Comparison of ENCODE assay signal across 17 cellular contexts in genomic region chr20:51934301-51935002, GRCh38.
A peak's percentile ranks its signal among the peaks of the same experiment; 100 is the strongest.
DNase-seq lines count a peak whose midpoint lies in the region; ATAC-seq and TF ChIP-seq lines count a peak whose summit lies in the region.
"Had no signal": no experiment of that assay in that cellular context is flagged by ENCODE, and none has a peak within 500 bp of the region (broad histone marks: within the 10 kb centered on the region; RNA-seq: fewer than 3 reads in every experiment).

No MANE protein-coding gene starts in this region.

- peak overlapping the region; percentile 89 for H3K27ac ChIP-seq in VCaP
- H3K27ac ChIP-seq: spleen had no signal

- no peaks in the 10 kb centered on the region for H3K36me3 ChIP-seq in mucosa of descending colon (ENCODE audit: low read depth)
- H3K36me3 ChIP-seq: spleen had no signal

- H3K4me1 ChIP-seq in mucosa of descending colon (ENCODE audit: low read depth), result no peaks in the 10 kb centered on the region
- H3K4me1 ChIP-seq: spleen had no signal

- TF ChIP-seq CTCF in VCaP (conservative IDR thresholded peaks at IDR 0.05) (no peak), mucosa of descending colon (IDR thresholded peaks at IDR 0.05) (no peak)

- ATAC-seq in mucosa of descending colon, result peak; percentile 89
- no peak for ATAC-seq in HG03025 (IDR thresholded peaks at IDR 0.05; ENCODE audit: low FRiP score, unreplicated experiment)
- ATAC-seq: activated CD4-positive, alpha-beta T cell treated with anti-CD3 and anti-CD28 coated beads for 36 hours; stimulated activated naive CD8-positive, alpha-beta T cell treated with anti-CD3 and anti-CD28 coated beads, Interleukin-15, Interleukin-2, amounts not matched to agents 100 U/mL and 50 U/mL, for 24 hours had no signal

- peak; percentile 88 for DNase-seq in DMS114 treated with DMSO at 0.1 percent for 48 hours (lab: John Stamatoyannopoulos, UW; ENCODE audit: unreplicated experiment)
- DNase-seq in NCI-H1417 (lab: John Stamatoyannopoulos, UW), result peak in 2 of 3 experiments; percentile 30 to 62
- DNase-seq in mucosa of descending colon, result no peak
- no peak for DNase-seq in activated gamma-delta T cell (lab: John Stamatoyannopoulos, UW)
- DNase-seq in head of caudate nucleus, result no peak
- DNase-seq in RPMI8226, result no peak
- DNase-seq: activated CD4-positive, alpha-beta T cell treated with anti-CD3 and anti-CD28 coated beads for 36 hours; aorta; CD8-positive, alpha-beta memory T cell; cortex of kidney; islet precursor cell; NCI-H1048; NCI-H226; spleen; stimulated activated naive CD8-positive, alpha-beta T cell treated with anti-CD3 and anti-CD28 coated beads, Interleukin-15, Interleukin-2, amounts not matched to agents 100 U/mL and 50 U/mL, for 24 hours had no signal

- intact Hi-C loops in mucosa of descending colon (cut with DNase I, micrococcal nuclease), result no loop called here
- intact Hi-C loops in head of caudate nucleus (cut with DNase I), result no loop called here

- H3K9me3 ChIP-seq in mucosa of descending colon, result no peaks in the 10 kb centered on the region
- H3K9me3 ChIP-seq: spleen had no signal

- no peak overlapping the region for H3K4me3 ChIP-seq in mucosa of descending colon
- H3K4me3 ChIP-seq: spleen had no signal

Comparison
In these comparisons a context has a peak if more than half of its experiments do, and no peak if none do; other contexts are left out.
1. DNase-seq: peak in DMS114 treated with DMSO at 0.1 percent for 48 hours (single experiment) and NCI-H1417 (2 of 3); none in mucosa of descending colon (0 of 3), activated gamma-delta T cell (single experiment), head of caudate nucleus (0 of 42) and RPMI8226 (single experiment).